ENCODE assay signal across 8 cellular contexts in the genomic region with DNA sequence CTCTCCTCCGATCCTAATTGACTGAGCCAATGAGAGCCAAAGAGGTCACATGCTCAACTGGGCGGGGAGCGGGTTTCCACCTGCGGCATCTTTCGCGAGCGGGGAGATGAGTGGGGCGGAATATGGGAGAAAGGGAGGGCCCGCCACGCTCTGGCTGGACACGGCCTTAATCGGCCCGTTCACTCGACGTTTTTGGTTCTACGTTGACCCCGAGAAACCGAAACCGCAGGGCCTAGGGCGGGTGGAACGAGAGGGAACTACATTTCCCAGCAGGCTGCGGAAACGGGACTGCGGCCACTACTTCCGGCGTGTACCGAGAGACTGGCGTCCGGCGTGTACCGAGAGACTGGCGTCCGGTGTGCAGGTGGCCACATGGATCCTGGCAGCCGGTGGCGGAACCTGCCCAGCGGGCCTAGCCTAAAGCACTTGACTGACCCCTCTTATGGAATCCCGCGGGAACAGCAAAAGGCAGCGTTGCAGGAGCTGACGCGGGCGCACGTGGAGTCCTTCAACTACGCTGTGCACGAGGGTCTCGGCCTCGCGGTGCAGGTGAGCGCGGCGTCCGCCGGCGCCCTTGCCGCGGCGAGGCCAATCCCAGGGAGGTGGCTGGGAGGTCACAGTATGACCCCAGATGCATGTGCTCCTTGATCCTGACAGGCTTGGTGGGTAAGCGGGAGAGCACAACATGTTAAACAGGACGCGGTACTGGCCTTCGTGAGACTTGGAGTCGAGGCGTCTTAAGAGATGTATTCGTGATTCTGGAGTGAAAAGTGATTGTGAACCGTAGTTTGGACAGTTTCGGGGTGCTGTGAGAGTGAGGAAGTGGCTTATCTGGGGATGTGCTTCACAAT. TPM values are rescaled to one million over a fixed set of nuclear protein-coding genes. Genes with fewer than 3 reads are reported as not detected.
DNase-seq lines count a peak whose midpoint lies in the region; ATAC-seq and TF ChIP-seq lines count a peak whose summit lies in the region.

POLR1B (plus strand) TSS at position 343 of the 851 bp plus-strand sequence; CDS start at position 373, 30 bp downstream.

- no peak within 1 kb of the TSS for H3K27ac Mint-ChIP-seq in natural killer cell treated with Interleukin-12 subunit alpha and Interleukin-12 subunit beta and Interleukin-15 and Interleukin-18, amount 100 ng/mL, for 72 hours

- H3K27me3 ChIP-seq in GM23248 (replicated peaks; ENCODE audit: insufficient read depth) = no peaks in the 10 kb centered on the region

- H3K4me1 ChIP-seq in GM23248 (ENCODE audit: insufficient read depth) = peaks cover 7% of the 10 kb centered on the region; the same call in 1 of the 2 replicates

- peaks cover 16% of the 10 kb centered on the region; the same call in 1 of the 2 replicates for H3F3A ChIP-seq in GM23248 (ENCODE audit: insufficient read depth)

- H3K27ac ChIP-seq in GM23248 (peak within 1 kb of the TSS; percentile 77), KOPT-K1 (ENCODE audit: low read depth, low read length, poor library complexity, severe bottlenecking) (peak within 1 kb of the TSS; percentile 90)

- peak within 1 kb of the TSS; percentile 83 for H3K9ac ChIP-seq in GM23248

- H3K4me3 ChIP-seq in GM23248 = peak within 1 kb of the TSS; percentile 84
- peak within 1 kb of the TSS; percentile 99 for H3K4me3 ChIP-seq in fibroblast of the aortic adventitia (ENCODE audit: low read depth, low read length)

- peaks cover 8 to 15% of the 10 kb centered on the region in 2 donors for H3K4me1 Mint-ChIP-seq in natural killer cell treated with Interleukin-12 subunit alpha and Interleukin-12 subunit beta and Interleukin-15 and Interleukin-18, amount 100 ng/mL, for 72 hours (ENCODE audit: low read depth in 2 of 2)

- no peaks in the 10 kb centered on the region for H3K9me3 ChIP-seq in GM23248 (ENCODE audit: low read depth)
- H3K9me3 ChIP-seq in KOPT-K1 (ENCODE audit: insufficient read depth, low read length, poor library complexity, severe bottlenecking) = no peaks in the 10 kb centered on the region

- no peak within 1 kb of the TSS for H3K4me3 Mint-ChIP-seq in natural killer cell treated with Interleukin-12 subunit alpha and Interleukin-12 subunit beta and Interleukin-15 and Interleukin-18, amount 100 ng/mL, for 72 hours

- in situ Hi-C loops in GM23248 (cut with MboI) = no loop called here

- H3K9me3 Mint-ChIP-seq in natural killer cell treated with Interleukin-12 subunit alpha and Interleukin-12 subunit beta and Interleukin-15 and Interleukin-18, amount 100 ng/mL, for 72 hours = no peaks in the 10 kb centered on the region

- peak within 1 kb of the TSS; percentile 92 for H2AFZ ChIP-seq in GM23248

- no peaks in the 10 kb centered on the region for H3K27me3 Mint-ChIP-seq in natural killer cell treated with Interleukin-12 subunit alpha and Interleukin-12 subunit beta and Interleukin-15 and Interleukin-18, amount 100 ng/mL, for 72 hours

- DNase-seq in EL (peak; percentile 85), GM23248 (peak; percentile 89), RPMI7951 (ENCODE audit: low read depth) (peak; percentile 83), fibroblast of the aortic adventitia (ENCODE audit: low read depth) (peak; percentile 77)
- DNase-seq in activated T-helper 9 cell treated with anti-CD3 and anti-CD28 coated beads, Interleukin-2, amount 50 U/mL, for 16 hours (ENCODE audit: low read depth) = peak; percentile 62
- DNase-seq in natural killer cell treated with Interleukin-12 subunit alpha and Interleukin-12 subunit beta and Interleukin-15 and Interleukin-18, amount 100 ng/mL, for 72 hours (ENCODE audit: low spot score) = peak; percentile 88
- DNase-seq in stimulated activated naive CD8-positive, alpha-beta T cell treated with anti-CD3 and anti-CD28 coated beads, Interleukin-15, Interleukin-2, amounts not matched to agents 100 U/mL and 50 U/mL, for 24 hours = peak; percentile 82

- peak; percentile 91 to 94 for ATAC-seq in natural killer cell treated with Interleukin-12 subunit alpha and Interleukin-12 subunit beta and Interleukin-15 and Interleukin-18, amount 100 ng/mL, for 72 hours
- peak; percentile 86 for ATAC-seq in stimulated activated naive CD8-positive, alpha-beta T cell treated with anti-CD3 and anti-CD28 coated beads, Interleukin-15, Interleukin-2, amounts not matched to agents 100 U/mL and 50 U/mL, for 24 hours

- H3K9me2 ChIP-seq in GM23248 (ENCODE audit: insufficient read depth) = no peaks in the 10 kb centered on the region

- no peaks in the 10 kb centered on the region for H4K20me1 ChIP-seq in GM23248 (ENCODE audit: insufficient read depth)

- H3K36me3 ChIP-seq in GM23248 (ENCODE audit: low read depth) = no peaks in the 10 kb centered on the region
- peaks cover 15% of the 10 kb centered on the region for H3K36me3 ChIP-seq in KOPT-K1 (ENCODE audit: insufficient read depth, low read length)

- no peak for TF ChIP-seq CTCF in fibroblast of the aortic adventitia (IDR thresholded peaks at IDR 0.05; ENCODE audit: insufficient read depth, low read length)

- 0% methylated on average over 63 to 66 of the region's 66 CpGs for WGBS in GM23248 (ENCODE audit: low coverage in 1 of 2, low lambda C conversion rate in 2 of 2, missing lambda C conversion rate in 2 of 2), 2 experiments

- peak within 1 kb of the TSS; percentile 97 for H3K4me2 ChIP-seq in GM23248 (ENCODE audit: unreplicated experiment)

- H3K79me2 ChIP-seq in GM23248 (ENCODE audit: insufficient read depth) = peaks cover 40% of the 10 kb centered on the region

- H3K36me3 Mint-ChIP-seq in natural killer cell treated with Interleukin-12 subunit alpha and Interleukin-12 subunit beta and Interleukin-15 and Interleukin-18, amount 100 ng/mL, for 72 hours = peaks cover 5% of the 10 kb centered on the region

RNA-seq across cellular contexts. Expression of gene POLR1B, which starts in this region (rescaled TPM):
- 9.2 and 16.5 TPM in 2 replicates for total RNA-seq in GM23248 (2014; rRNA removed; shearing (Covaris generic))
- 8.2 and 9.8 TPM in 2 replicates for polyA plus RNA-seq in GM23248 (2016; fragmentation: Nextera tagmentation; extraction: Ambion mirVana)
- total RNA-seq in RPMI7951 (2014; rRNA removed; shearing (Covaris generic)) = 19.7 and 21.3 TPM in 2 replicates
- 12.2 and 15.3 TPM in 2 replicates for total RNA-seq in fibroblast of the aortic adventitia (ENCODE audit: low replicate concordance)
- total RNA-seq in natural killer cell treated with Interleukin-12 subunit alpha and Interleukin-12 subunit beta and Interleukin-15 and Interleukin-18, amount 100 ng/mL, for 72 hours = 10 to 100 TPM; 42.6 to 89.3 TPM

Comparison
In these comparisons a context has a peak if more than half of its experiments do, and no peak if none do; other contexts are left out.
1. Peak in every context shown above with its lines: DNase-seq, ATAC-seq, H3K4me3 ChIP-seq and H3K27ac ChIP-seq.